9 cellular contexts compared by ENCODE assay signal in the genomic region with DNA sequence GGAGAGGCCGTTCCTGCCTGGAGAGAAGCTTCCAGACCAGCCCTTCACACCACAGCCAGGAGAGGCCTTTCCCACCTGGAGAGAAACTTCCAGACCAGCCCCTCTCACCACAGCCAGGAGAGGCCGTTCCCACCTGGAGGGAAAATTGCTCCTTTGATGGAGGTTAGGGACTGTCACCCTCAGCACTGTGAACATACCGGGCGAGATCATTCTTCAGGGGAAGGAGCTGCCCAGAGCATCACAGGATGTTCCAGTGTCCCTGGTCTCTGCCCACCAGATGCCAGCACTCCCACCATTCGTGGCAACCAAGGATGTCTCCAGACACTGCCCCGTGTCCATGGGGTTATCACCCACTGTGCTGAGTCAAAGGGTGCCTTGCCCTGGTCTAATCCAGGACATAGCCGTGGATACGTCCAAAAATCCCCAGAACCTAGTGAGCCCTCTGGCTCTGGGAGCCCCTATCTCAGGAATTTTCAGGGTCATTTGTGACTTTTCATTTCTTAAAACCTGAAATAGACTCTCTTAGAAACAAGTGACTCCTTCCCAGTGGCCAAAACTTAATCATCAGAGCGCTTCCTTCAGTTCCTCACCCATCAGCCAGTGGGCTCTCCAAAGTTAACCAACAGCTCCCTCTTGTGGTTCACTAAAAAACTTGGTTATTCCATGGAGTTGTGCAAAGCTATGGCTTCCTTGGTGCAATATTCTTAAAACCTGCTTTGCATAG.
DNase-seq lines count a peak whose midpoint lies in the region; ATAC-seq, FAIRE-seq and TF ChIP-seq lines count a peak whose summit lies in the region.
"Had no signal": no experiment of that assay in that cellular context is flagged by ENCODE, and none has a peak within 500 bp of the region (broad histone marks: within the 10 kb centered on the region; RNA-seq: fewer than 3 reads in every experiment).

No MANE protein-coding gene starts in this region.

- H3K4me1 ChIP-seq in astrocyte (ENCODE audit: insufficient read depth, low read length) = no peaks in the 10 kb centered on the region

- no peak overlapping the region for H3K27ac ChIP-seq in astrocyte (ENCODE audit: low read depth, low read length)

- peak; percentile 64 to 78 for DNase-seq in NCI-H524 (lab: John Stamatoyannopoulos, UW)
- no peak for DNase-seq in NCI-H524 treated with DMSO at 0.1 percent for 48 hours (lab: John Stamatoyannopoulos, UW)
- peak; percentile 25 for DNase-seq in NCI-H345 treated with DMSO at 0.1 percent for 48 hours (lab: John Stamatoyannopoulos, UW; ENCODE audit: unreplicated experiment)
- DNase-seq in astrocyte (ENCODE audit: low read depth) = peak; percentile 41
- peak; percentile 84 for DNase-seq in hepatic stellate cell (ENCODE audit: low spot score)
- DNase-seq in skeletal muscle cell (ENCODE audit: low read depth) = peak; percentile 23

- no peaks in the 10 kb centered on the region for H3K27me3 ChIP-seq in astrocyte (ENCODE audit: insufficient read depth, low read length)

- H4K20me1 ChIP-seq in astrocyte (ENCODE audit: insufficient read depth, low read length) = peaks cover 79% of the 10 kb centered on the region

- peak; percentile 67 for ATAC-seq in HG02852 (IDR thresholded peaks at IDR 0.05; ENCODE audit: unreplicated experiment)
- no peak for ATAC-seq in GM18861 (IDR thresholded peaks at IDR 0.05; ENCODE audit: unreplicated experiment)

- peak; percentile 67 for TF ChIP-seq CTCF in astrocyte (IDR thresholded peaks at IDR 0.05; ENCODE audit: insufficient read depth, low read depth, low read length)

- H3K36me3 Mint-ChIP-seq in astrocyte (ENCODE audit: low read depth, unreplicated experiment) = peaks cover 21% of the 10 kb centered on the region

- H3K4me2 ChIP-seq in astrocyte (ENCODE audit: low read length) = no peak overlapping the region

- no peak overlapping the region for H3K27ac Mint-ChIP-seq in astrocyte (ENCODE audit: unreplicated experiment)
- H3K27ac Mint-ChIP-seq: stimulated activated naive CD8-positive, alpha-beta T cell treated with anti-CD3 and anti-CD28 coated beads, Interleukin-15, Interleukin-2, amounts not matched to agents 100 ng/mL and 50 ng/mL, for 24 hours had no signal

- H3K27me3 Mint-ChIP-seq in astrocyte (ENCODE audit: low read depth, unreplicated experiment) = no peaks in the 10 kb centered on the region
- H3K27me3 Mint-ChIP-seq: stimulated activated naive CD8-positive, alpha-beta T cell treated with anti-CD3 and anti-CD28 coated beads, Interleukin-15, Interleukin-2, amounts not matched to agents 100 ng/mL and 50 ng/mL, for 24 hours had no signal

- H3K4me3 ChIP-seq in astrocyte (ENCODE audit: insufficient read depth, low read depth, low read length) = no peak overlapping the region
- H3K4me3 ChIP-seq in skeletal muscle cell (ENCODE audit: low read depth, low read length) = no peak overlapping the region

- H2AFZ ChIP-seq in astrocyte (ENCODE audit: low read depth, low read length) = no peak overlapping the region

- H3K36me3 ChIP-seq in astrocyte (ENCODE audit: insufficient read depth, low read length) = peaks cover 52% of the 10 kb centered on the region

- no peaks in the 10 kb centered on the region for H3K9me3 ChIP-seq in astrocyte (ENCODE audit: insufficient read depth, low read depth, low read length)

- H3K79me2 ChIP-seq in astrocyte (ENCODE audit: insufficient read depth, low read length) = peaks cover 10% of the 10 kb centered on the region

- H3K9me3 Mint-ChIP-seq in astrocyte (ENCODE audit: unreplicated experiment) = no peaks in the 10 kb centered on the region
- H3K9me3 Mint-ChIP-seq: stimulated activated naive CD8-positive, alpha-beta T cell treated with anti-CD3 and anti-CD28 coated beads, Interleukin-15, Interleukin-2, amounts not matched to agents 100 ng/mL and 50 ng/mL, for 24 hours had no signal

- H3K4me1 Mint-ChIP-seq in astrocyte (ENCODE audit: low read depth, unreplicated experiment) = no peaks in the 10 kb centered on the region

- H3K9ac ChIP-seq in astrocyte (ENCODE audit: low read length) = no peak overlapping the region

- no peak overlapping the region for H3K4me3 Mint-ChIP-seq in astrocyte (ENCODE audit: unreplicated experiment)
- H3K4me3 Mint-ChIP-seq: stimulated activated naive CD8-positive, alpha-beta T cell treated with anti-CD3 and anti-CD28 coated beads, Interleukin-15, Interleukin-2, amounts not matched to agents 100 ng/mL and 50 ng/mL, for 24 hours had no signal

- peak; percentile 70 for FAIRE-seq in astrocyte (lab: Jason Lieb, UNC)
